8 cellular contexts compared by ENCODE assay signal in the genomic region with DNA sequence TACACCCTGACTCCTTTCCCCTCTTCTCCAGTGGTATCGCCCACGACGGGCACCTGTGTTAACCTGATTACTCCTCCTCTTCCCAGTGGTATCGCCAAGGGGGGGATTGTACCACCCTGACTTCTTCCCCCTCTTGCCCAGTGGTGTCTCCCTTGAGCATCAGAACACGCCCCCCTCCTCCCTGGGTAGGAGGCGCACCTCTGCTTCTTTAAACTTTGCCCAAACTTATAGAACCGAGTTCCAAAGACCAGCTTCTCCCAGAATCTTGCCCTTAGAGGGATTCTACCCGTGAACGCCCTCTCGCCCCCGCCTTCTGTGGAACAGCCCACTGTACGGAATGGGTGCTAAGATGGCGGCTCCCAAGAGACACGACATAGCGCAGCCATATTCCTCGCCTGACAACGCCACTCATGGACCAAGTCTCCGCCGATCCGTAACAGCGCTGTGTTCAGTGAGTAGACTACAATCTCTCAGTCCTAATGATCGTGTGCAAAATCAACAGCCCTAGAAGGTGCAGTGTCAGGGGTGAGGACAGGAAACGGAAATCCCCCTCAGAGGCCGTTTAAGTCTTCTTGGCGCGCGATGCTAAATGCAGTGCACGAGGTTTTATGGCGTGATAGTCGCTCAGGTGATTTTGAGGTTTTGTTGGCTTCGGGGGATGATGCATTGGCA. TPM values are rescaled to one million over a fixed set of nuclear protein-coding genes. Genes with fewer than 3 reads are reported as not detected.
DNase-seq lines count a peak whose midpoint lies in the region; ATAC-seq and TF ChIP-seq lines count a peak whose summit lies in the region.

No MANE protein-coding gene starts in this region.

- POLR2A ChIA-PET in T-cell (lab: Charles Lee): interaction anchor here in 1 of 2 donors (0.6 kb wide), 1 partner anchor 10 kb away, joined by 3 read pairs; no protein-coding TSS in a partner anchor

- H2AFZ ChIP-seq in ACC112 (ENCODE audit: low read length, unreplicated experiment): peak overlapping the region; percentile 35
- H2AFZ ChIP-seq in MM.1S (ENCODE audit: low read length): peak overlapping the region; percentile 78

- no peak overlapping the region for H3K27ac ChIP-seq in ACC112 (ENCODE audit: low read depth, low read length)
- H3K27ac ChIP-seq in MM.1S (ENCODE audit: low read length): no peak overlapping the region
- peak overlapping the region; percentile 33 to 38 (median 36) for H3K27ac ChIP-seq in transverse colon

- ATAC-seq in GM19324 (IDR thresholded peaks at IDR 0.05; ENCODE audit: low FRiP score, unreplicated experiment) (peak; percentile 37), T-cell (replicated peaks in 1 of 4) (peak; percentile 90 to 96 (median 93)), left cardiac atrium (peak; percentile 68 to 85)

- WGBS in transverse colon (ENCODE audit: low coverage in 1 of 2), 2 donors: 29% methylated on average over 21 of the region's 31 CpGs; no CpG with 5 or more reads in 1 of the 2 donors

- no peaks in the 10 kb centered on the region for H3K27me3 ChIP-seq in ACC112 (ENCODE audit: insufficient read depth, low read length)
- no peaks in the 10 kb centered on the region for H3K27me3 ChIP-seq in MM.1S (replicated peaks; ENCODE audit: insufficient read depth, low read length)
- no peaks in the 10 kb centered on the region for H3K27me3 ChIP-seq in transverse colon

- H4K20me1 ChIP-seq in MM.1S (ENCODE audit: insufficient read depth, low read length): no peaks in the 10 kb centered on the region

- intact Hi-C loops in left cardiac atrium (cut with DNase I): no loop called here
- intact Hi-C loops in posterior cingulate gyrus (cut with DNase I): loop anchor here (10.0 kb wide), 1 partner anchor 131 kb away; a partner anchor contains a TSS
- intact Hi-C loops in transverse colon (cut with DNase I; ENCODE audit: low total_unique reads): no loop called here

- H3K4me1 ChIP-seq in ACC112 (ENCODE audit: control insufficient read depth, insufficient read depth, low read length, unreplicated experiment): no peaks in the 10 kb centered on the region
- no peaks in the 10 kb centered on the region for H3K4me1 ChIP-seq in MM.1S (ENCODE audit: low read length)
- H3K4me1 ChIP-seq in transverse colon: no peaks in the 10 kb centered on the region

- DNase-seq in MM.1S: peak; percentile 63
- peak; percentile 55 to 82 (median 72) for DNase-seq in T-cell
- peak in 55 of 56 donors; percentile 0 to 77 (median 49) for DNase-seq in amygdala (lab: John Stamatoyannopoulos, UW)
- peak; percentile 72 for DNase-seq in left cardiac atrium
- peak; percentile 43 to 92 (median 63) for DNase-seq in posterior cingulate gyrus
- peak; percentile 50 for DNase-seq in transverse colon

- no peaks in the 10 kb centered on the region for H3K9me3 Mint-ChIP-seq in T-cell

- peaks cover 0 to 4% of the 10 kb centered on the region in 2 donors for H3K27me3 Mint-ChIP-seq in T-cell

- H3K4me2 ChIP-seq in MM.1S (ENCODE audit: low read depth, low read length): peak overlapping the region; percentile 64

- H3K4me3 Mint-ChIP-seq in T-cell: peak overlapping the region; percentile 81 to 91 (median 90)

- H3F3A ChIP-seq in MM.1S (ENCODE audit: insufficient read depth, low read length): no peaks in the 10 kb centered on the region

- TF ChIP-seq CTCF in MM.1S (IDR thresholded peaks at IDR 0.05; ENCODE audit: low read length): no peak
- TF ChIP-seq CTCF in transverse colon (IDR thresholded peaks at IDR 0.05): no peak

- peak overlapping the region; percentile 12; the same call in 1 of the 2 replicates for H3K9ac ChIP-seq in MM.1S (ENCODE audit: low read length)

- peak overlapping the region; percentile 93 to 96 for H3K27ac Mint-ChIP-seq in T-cell

- no peaks in the 10 kb centered on the region for H3K9me2 ChIP-seq in MM.1S (replicated peaks; ENCODE audit: insufficient read depth, low read length)

- in situ Hi-C loops in transverse colon (cut with MboI; ENCODE audit: low pct_ligation_motif_present in 1 of 4, low pct_unique_long_range_greater_than_20kb in 1 of 4, low sequenced_read_pairs in 3 of 4): no loop called here

- H3K36me3 ChIP-seq in ACC112 (ENCODE audit: insufficient read depth, low read length) (no peaks in the 10 kb centered on the region), MM.1S (replicated peaks; ENCODE audit: insufficient read depth, low read length) (no peaks in the 10 kb centered on the region), transverse colon (no peaks in the 10 kb centered on the region)

- H3K4me1 Mint-ChIP-seq in T-cell: peaks cover 12 to 22% (median 21%) of the 10 kb centered on the region in 3 donors

- H3K9me3 ChIP-seq in MM.1S (replicated peaks; ENCODE audit: insufficient read depth, low read length) (no peaks in the 10 kb centered on the region), transverse colon (no peaks in the 10 kb centered on the region)

- TF ChIP-seq POLR2A in transverse colon (IDR thresholded peaks at IDR 0.05): no peak

- H3K79me2 ChIP-seq in ACC112 (ENCODE audit: control insufficient read depth, insufficient read depth, low read length, unreplicated experiment) (no peaks in the 10 kb centered on the region), MM.1S (ENCODE audit: low read length) (no peaks in the 10 kb centered on the region)

- H3K4me3 ChIP-seq in ACC112 (ENCODE audit: low read depth, low read length) (peak overlapping the region; percentile 71), MM.1S (ENCODE audit: low read length) (peak overlapping the region; percentile 58), transverse colon (peak overlapping the region in 3 of 4 donors; percentile 20 to 43 (median 23))

- TF ChIP-seq EP300 in transverse colon (IDR thresholded peaks at IDR 0.05; ENCODE audit: low read depth): no peak

- no peaks in the 10 kb centered on the region for H3K36me3 Mint-ChIP-seq in T-cell

- CTCF ChIA-PET in T-cell (lab: Charles Lee): no interaction called here

RNA-seq across cellular contexts. Expression of a gene that starts 4.2 kb away (rescaled TPM):
- total RNA-seq in T-cell (1 to 10 TPM in 2 of 5 donors, under 1 TPM in 3; 0.72 to 1.2 (median 0.95) TPM), left cardiac atrium (under 1 TPM in 1 of 2 donors, not detected in 1; 0.13 TPM), transverse colon (under 1 TPM in 2 of 4 donors, not detected in 2; 0.14 to 0.32 TPM)

Comparison
In these comparisons a context has a peak if more than half of its experiments do, and no peak if none do; other contexts are left out.
1. H3K27ac ChIP-seq: peak in transverse colon (4 of 4); none in ACC112 (single experiment) and MM.1S (single experiment).
2. ATAC-seq: peak in every context shown above with its lines; median percentile 93 in T-cell; 76 in left cardiac atrium; 37 in GM19324.
3. Peak in every context shown above with its lines, with median percentiles within 50 percentile points of each other: H3K4me3 ChIP-seq and DNase-seq.